12 cellular contexts compared by ENCODE assay signal in the genomic region with DNA sequence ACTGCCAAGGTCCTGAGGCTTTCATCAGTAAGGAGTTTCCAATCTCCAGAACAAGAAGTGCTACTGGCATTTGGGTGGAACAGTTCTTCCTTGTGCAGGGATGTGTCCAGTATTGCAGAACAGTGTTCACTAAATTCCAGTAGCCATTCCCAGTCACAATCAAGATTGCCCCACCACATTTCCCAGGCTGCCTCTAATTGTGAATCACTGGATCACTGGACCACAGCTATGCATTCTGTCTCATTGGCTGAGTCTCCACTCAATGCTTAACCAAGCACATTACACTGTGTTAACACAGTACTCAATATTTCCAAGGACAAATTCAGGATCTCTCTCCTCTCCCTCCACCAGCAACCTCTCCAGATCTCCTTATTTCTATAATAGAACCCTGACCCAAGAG.
A peak's percentile ranks its signal among the peaks of the same experiment; 100 is the strongest.
DNase-seq lines count a peak whose midpoint lies in the region; ATAC-seq and TF ChIP-seq lines count a peak whose summit lies in the region.
"Had no signal": no experiment of that assay in that cellular context is flagged by ENCODE, and none has a peak within 500 bp of the region (broad histone marks: within the 10 kb centered on the region; RNA-seq: fewer than 3 reads in every experiment).

No MANE protein-coding gene starts in this region.

- no peaks in the 10 kb centered on the region for H3K27me3 ChIP-seq in right cardiac atrium (ENCODE audit: control insufficient read depth, insufficient read depth)
- no peaks in the 10 kb centered on the region for H3K27me3 ChIP-seq in heart right ventricle
- H3K27me3 ChIP-seq in foreskin keratinocyte, result no peaks in the 10 kb centered on the region
- no peaks in the 10 kb centered on the region for H3K27me3 ChIP-seq in PC-9 (ENCODE audit: insufficient read depth, low read depth)
- H3K27me3 ChIP-seq: esophagus squamous epithelium had no signal

- no peaks in the 10 kb centered on the region; the same call in 1 of the 2 replicates for H3K9me2 ChIP-seq in PC-9 (ENCODE audit: insufficient read depth)

- no peaks in the 10 kb centered on the region for H3K9me3 Mint-ChIP-seq in activated CD4-positive, alpha-beta T cell treated with anti-CD3 and anti-CD28 coated beads, Interleukin-2, amount 10 ng/mL, durations not matched to agents 7 days and 5 days
- H3K9me3 Mint-ChIP-seq: mesothelial cell of epicardium had no signal

- H3K27me3 Mint-ChIP-seq in activated CD4-positive, alpha-beta T cell treated with anti-CD3 and anti-CD28 coated beads, Interleukin-2, amount 10 ng/mL, durations not matched to agents 7 days and 5 days, result peaks cover 21% of the 10 kb centered on the region

- no peaks in the 10 kb centered on the region for H3F3A ChIP-seq in PC-9 (ENCODE audit: insufficient read depth, low read depth)

- no peaks in the 10 kb centered on the region for H3K79me2 ChIP-seq in PC-9 (ENCODE audit: low read depth)

- no peaks in the 10 kb centered on the region for H3K9me3 ChIP-seq in right cardiac atrium (ENCODE audit: control insufficient read depth, low read length)
- H3K9me3 ChIP-seq in heart right ventricle, result no peaks in the 10 kb centered on the region
- no peaks in the 10 kb centered on the region for H3K9me3 ChIP-seq in mucosa of descending colon
- H3K9me3 ChIP-seq in PC-9 (ENCODE audit: insufficient read depth, low read depth), result no peaks in the 10 kb centered on the region
- H3K9me3 ChIP-seq: esophagus squamous epithelium, spleen had no signal

- BruUV-seq in PC-9 (replicated peaks; lab: Mats Ljungman, UMichigan), result no TSS peak

- ATAC-seq in right cardiac atrium, result peak; percentile 40 to 58
- ATAC-seq in heart right ventricle, result no peak
- peak; percentile 59 for ATAC-seq in foreskin keratinocyte
- no peak for ATAC-seq in mucosa of descending colon

- no peak overlapping the region for H3K4me3 Mint-ChIP-seq in activated CD4-positive, alpha-beta T cell treated with anti-CD3 and anti-CD28 coated beads, Interleukin-2, amount 10 ng/mL, durations not matched to agents 7 days and 5 days
- H3K4me3 Mint-ChIP-seq: mesothelial cell of epicardium had no signal

- no peaks in the 10 kb centered on the region for H4K20me1 ChIP-seq in PC-9 (ENCODE audit: insufficient read depth)

- H3K36me3 Mint-ChIP-seq in activated CD4-positive, alpha-beta T cell treated with anti-CD3 and anti-CD28 coated beads, Interleukin-2, amount 10 ng/mL, durations not matched to agents 7 days and 5 days (ENCODE audit: low read depth), result no peaks in the 10 kb centered on the region
- H3K36me3 Mint-ChIP-seq: mesothelial cell of epicardium had no signal

- TF ChIP-seq CTCF in heart right ventricle (IDR thresholded peaks at IDR 0.05) (no peak), foreskin keratinocyte (conservative IDR thresholded peaks at IDR 0.05) (no peak), mucosa of descending colon (IDR thresholded peaks at IDR 0.05) (no peak), PC-9 (conservative IDR thresholded peaks at IDR 0.05) (no peak)

- CTCF ChIA-PET in activated CD4-positive, alpha-beta T cell treated with anti-CD3 and anti-CD28 coated beads, Interleukin-2, amount 10 ng/mL, durations not matched to agents 7 days and 5 days (lab: Charles Lee), result interaction anchor here (0.7 kb wide), 1 partner anchor 17 kb away, joined by 3 read pairs; no protein-coding TSS in a partner anchor
- CTCF ChIA-PET in PC-9 (lab: Charles Lee), result no interaction called here

- H3K36me3 ChIP-seq in heart right ventricle (no peaks in the 10 kb centered on the region), mucosa of descending colon (ENCODE audit: low read depth) (no peaks in the 10 kb centered on the region), PC-9 (ENCODE audit: low read depth) (no peaks in the 10 kb centered on the region)
- H3K36me3 ChIP-seq: esophagus squamous epithelium, spleen had no signal

- DNase-seq in right cardiac atrium (no peak), heart right ventricle (no peak), amniotic stem cell (lab: John Stamatoyannopoulos, UW) (peak; percentile 58), foreskin keratinocyte (peak; percentile 20 to 62), mucosa of descending colon (no peak), PC-9 (no peak)
- no peak for DNase-seq in activated CD4-positive, alpha-beta T cell treated with anti-CD3 and anti-CD28 coated beads, Interleukin-2, amount 10 ng/mL, durations not matched to agents 7 days and 5 days
- no peak for DNase-seq in activated CD4-positive, alpha-beta T cell treated with anti-CD3 and anti-CD28 coated beads, Interleukin-2, amount 50 U/mL, for 48 hours
- DNase-seq: esophagus squamous epithelium, occipital lobe, spleen had no signal

- H2AFZ ChIP-seq in PC-9, result no peak overlapping the region

- POLR2A ChIA-PET in activated CD4-positive, alpha-beta T cell treated with anti-CD3 and anti-CD28 coated beads, Interleukin-2, amount 10 ng/mL, durations not matched to agents 7 days and 5 days (lab: Charles Lee), result no interaction called here
- POLR2A ChIA-PET in PC-9 (lab: Charles Lee; ENCODE audit: unreplicated experiment), result no interaction called here

- H3K27ac Mint-ChIP-seq in activated CD4-positive, alpha-beta T cell treated with anti-CD3 and anti-CD28 coated beads, Interleukin-2, amount 10 ng/mL, durations not matched to agents 7 days and 5 days, result no peak overlapping the region
- H3K27ac Mint-ChIP-seq: mesothelial cell of epicardium had no signal

- H3K4me1 ChIP-seq in right cardiac atrium (ENCODE audit: control insufficient read depth, insufficient read depth, low read length) (peaks cover 11% of the 10 kb centered on the region), heart right ventricle (peaks cover 0 to 52% (median 19%) of the 10 kb centered on the region in 9 donors), foreskin keratinocyte (no peaks in the 10 kb centered on the region), mucosa of descending colon (ENCODE audit: low read depth) (no peaks in the 10 kb centered on the region), PC-9 (replicated peaks; ENCODE audit: insufficient read depth) (no peaks in the 10 kb centered on the region)
- H3K4me1 ChIP-seq: spleen had no signal

- intact Hi-C loops in right cardiac atrium (cut with DNase I), result no loop called here
- intact Hi-C loops in heart right ventricle (cut with DNase I), result loop anchor here in 1 of 10 donors (10.0 kb wide), 1 partner anchor 115 kb away; a partner anchor contains a TSS
- intact Hi-C loops in mucosa of descending colon (cut with DNase I, micrococcal nuclease), result no loop called here
- intact Hi-C loops in PC-9 (cut with micrococcal nuclease; ENCODE audit: unreplicated experiment), result no loop called here

- H3K4me3 ChIP-seq in right cardiac atrium (ENCODE audit: low read length) (no peak overlapping the region), heart right ventricle (no peak overlapping the region), mucosa of descending colon (no peak overlapping the region), PC-9 (no peak overlapping the region)
- H3K4me3 ChIP-seq: esophagus squamous epithelium, spleen had no signal

- no peak overlapping the region for H3K4me2 ChIP-seq in PC-9

- no peaks in the 10 kb centered on the region for H3K4me1 Mint-ChIP-seq in activated CD4-positive, alpha-beta T cell treated with anti-CD3 and anti-CD28 coated beads, Interleukin-2, amount 10 ng/mL, durations not matched to agents 7 days and 5 days
- H3K4me1 Mint-ChIP-seq: mesothelial cell of epicardium had no signal

- H3K27ac ChIP-seq in right cardiac atrium (ENCODE audit: low read length) (no peak overlapping the region), heart right ventricle (peak overlapping the region in 2 of 10 donors; percentile 58 to 59), foreskin keratinocyte (no peak overlapping the region), PC-9 (no peak overlapping the region)
- H3K27ac ChIP-seq: esophagus squamous epithelium, spleen had no signal

Comparison
In these comparisons a context has a peak if more than half of its experiments do, and no peak if none do; other contexts are left out.
1. ATAC-seq: peak in right cardiac atrium (2 of 2) and foreskin keratinocyte (single experiment); none in heart right ventricle (0 of 8) and mucosa of descending colon (single experiment).
2. DNase-seq: peak in amniotic stem cell (single experiment) and foreskin keratinocyte (2 of 2); none in right cardiac atrium (0 of 3), heart right ventricle (0 of 2), activated CD4-positive, alpha-beta T cell treated with anti-CD3 and anti-CD28 coated beads, Interleukin-2, amount 10 ng/mL, durations not matched to agents 7 days and 5 days (single experiment), mucosa of descending colon (0 of 3), PC-9 (0 of 2) and activated CD4-positive, alpha-beta T cell treated with anti-CD3 and anti-CD28 coated beads, Interleukin-2, amount 50 U/mL, for 48 hours (0 of 2).